In genomic region chr20:41177636-41178035, GRCh38 we compare ENCODE assay signal across 8 cellular contexts. TPM values are rescaled to one million over a fixed set of nuclear protein-coding genes. Genes with fewer than 3 reads are reported as not detected.
DNase-seq lines count a peak whose midpoint lies in the region; ATAC-seq and TF ChIP-seq lines count a peak whose summit lies in the region.

No MANE protein-coding gene starts in this region.

- TF ChIP-seq CTCF in adrenal gland (IDR thresholded peaks at IDR 0.05) = no peak
- no peak for TF ChIP-seq CTCF in left ventricle myocardium inferior (IDR thresholded peaks at IDR 0.05; ENCODE audit: borderline replicate concordance)

- H3K4me1 ChIP-seq in adrenal gland (replicated peaks in 1 of 2) (peaks cover 12 to 19% of the 10 kb centered on the region in 2 donors), left ventricle myocardium inferior (peaks cover 84% of the 10 kb centered on the region)

- H3K27me3 ChIP-seq in adrenal gland = no peaks in the 10 kb centered on the region
- H3K27me3 ChIP-seq in left ventricle myocardium inferior (ENCODE audit: low read depth) = no peaks in the 10 kb centered on the region

- H3K4me3 ChIP-seq in adrenal gland = no peak overlapping the region
- no peak overlapping the region for H3K4me3 ChIP-seq in left ventricle myocardium inferior

- H3K36me3 ChIP-seq in adrenal gland (replicated peaks in 1 of 2) (peaks cover 0 to 22% of the 10 kb centered on the region in 2 donors), left ventricle myocardium inferior (peaks cover 23% of the 10 kb centered on the region)

- H3K4me1 Mint-ChIP-seq in stimulated activated effector memory CD8-positive, alpha-beta T cell treated with anti-CD3 and anti-CD28 coated beads, Interleukin-12 subunit alpha, Interleukin-12 subunit beta, amount 100 ng/mL, for 72 hours = peaks cover 14% of the 10 kb centered on the region

- no peak for ATAC-seq in stimulated activated effector memory CD8-positive, alpha-beta T cell treated with anti-CD3 and anti-CD28 coated beads, Interleukin-12 subunit alpha, Interleukin-12 subunit beta, amount 100 ng/mL, for 72 hours
- no peak for ATAC-seq in HG03469 (IDR thresholded peaks at IDR 0.05; ENCODE audit: unreplicated experiment)

- peaks cover 74% of the 10 kb centered on the region for H3K36me3 Mint-ChIP-seq in stimulated activated effector memory CD8-positive, alpha-beta T cell treated with anti-CD3 and anti-CD28 coated beads, Interleukin-12 subunit alpha, Interleukin-12 subunit beta, amount 100 ng/mL, for 72 hours

- H3K9me3 Mint-ChIP-seq in stimulated activated effector memory CD8-positive, alpha-beta T cell treated with anti-CD3 and anti-CD28 coated beads, Interleukin-12 subunit alpha, Interleukin-12 subunit beta, amount 100 ng/mL, for 72 hours = no peaks in the 10 kb centered on the region

- H3K9me3 ChIP-seq in adrenal gland (replicated peaks in 1 of 3) (no peaks in the 10 kb centered on the region), left ventricle myocardium inferior (replicated peaks) (no peaks in the 10 kb centered on the region)

- 36 to 54% (median 42%) methylated on average over 2 of the region's 2 CpGs for WGBS in adrenal gland, 4 donors

- intact Hi-C loops in adrenal gland (cut with DNase I) = loop anchor here in 1 of 2 donors (10.0 kb wide), 1 partner anchor 47 kb away; no protein-coding TSS in a partner anchor
- intact Hi-C loops in left ventricle myocardium inferior (cut with micrococcal nuclease) = loop anchor here (5.0 kb wide), 1 partner anchor 55 kb away; no protein-coding TSS in a partner anchor

- H3K27ac ChIP-seq in adrenal gland (peak overlapping the region in 4 of 5 donors; percentile 13 to 75 (median 47)), left ventricle myocardium inferior (replicated peaks) (peak overlapping the region; percentile 89)

- peak in 1 of 2 donors; percentile 15 for TF ChIP-seq POLR2A in adrenal gland (IDR thresholded peaks at IDR 0.05)

- peak; percentile 92 for DNase-seq in HCEC 1CT
- peak; percentile 58 to 84 (median 74) for DNase-seq in adrenal gland
- DNase-seq in left ventricle myocardium inferior = no peak
- peak in 1 of 2 donors; percentile 40 for DNase-seq in stimulated activated effector memory CD8-positive, alpha-beta T cell treated with anti-CD3 and anti-CD28 coated beads, Interleukin-12 subunit alpha, Interleukin-12 subunit beta, amount 100 ng/mL, for 72 hours (ENCODE audit: low spot score in 2 of 2)
- DNase-seq in DMS53 (lab: John Stamatoyannopoulos, UW) = no peak
- no peak for DNase-seq in HuH-7 (ENCODE audit: low spot score)
- DNase-seq in activated T-cell treated with anti-CD3 and anti-CD28 coated beads for 4 hours = no peak

- no peak overlapping the region for H3K4me3 Mint-ChIP-seq in stimulated activated effector memory CD8-positive, alpha-beta T cell treated with anti-CD3 and anti-CD28 coated beads, Interleukin-12 subunit alpha, Interleukin-12 subunit beta, amount 100 ng/mL, for 72 hours

- peak overlapping the region; percentile 81 for H3K27ac Mint-ChIP-seq in stimulated activated effector memory CD8-positive, alpha-beta T cell treated with anti-CD3 and anti-CD28 coated beads, Interleukin-12 subunit alpha, Interleukin-12 subunit beta, amount 100 ng/mL, for 72 hours

RNA-seq across cellular contexts. Expression of gene PLCG1, which starts 40.3 kb away (rescaled TPM):
- total RNA-seq in adrenal gland (100 to 1,000 TPM in 2 of 8 donors, 10 to 100 TPM in 6; 49.3 to 120 (median 82.0) TPM), left ventricle myocardium inferior (46.1 TPM)
- 100 to 1,000 TPM in 1 of 3 donors, 10 to 100 TPM in 2; 32.9 to 139 (median 78.1) TPM for polyA plus RNA-seq in adrenal gland

Comparison
In these comparisons a context has a peak if more than half of its experiments do, and no peak if none do; other contexts are left out.
1. DNase-seq: peak in HCEC 1CT (single experiment) and adrenal gland (7 of 7); none in left ventricle myocardium inferior (single experiment), DMS53 (single experiment), HuH-7 (single experiment) and activated T-cell treated with anti-CD3 and anti-CD28 coated beads for 4 hours (single experiment).